8 cellular contexts compared by ENCODE assay signal in the genomic region with DNA sequence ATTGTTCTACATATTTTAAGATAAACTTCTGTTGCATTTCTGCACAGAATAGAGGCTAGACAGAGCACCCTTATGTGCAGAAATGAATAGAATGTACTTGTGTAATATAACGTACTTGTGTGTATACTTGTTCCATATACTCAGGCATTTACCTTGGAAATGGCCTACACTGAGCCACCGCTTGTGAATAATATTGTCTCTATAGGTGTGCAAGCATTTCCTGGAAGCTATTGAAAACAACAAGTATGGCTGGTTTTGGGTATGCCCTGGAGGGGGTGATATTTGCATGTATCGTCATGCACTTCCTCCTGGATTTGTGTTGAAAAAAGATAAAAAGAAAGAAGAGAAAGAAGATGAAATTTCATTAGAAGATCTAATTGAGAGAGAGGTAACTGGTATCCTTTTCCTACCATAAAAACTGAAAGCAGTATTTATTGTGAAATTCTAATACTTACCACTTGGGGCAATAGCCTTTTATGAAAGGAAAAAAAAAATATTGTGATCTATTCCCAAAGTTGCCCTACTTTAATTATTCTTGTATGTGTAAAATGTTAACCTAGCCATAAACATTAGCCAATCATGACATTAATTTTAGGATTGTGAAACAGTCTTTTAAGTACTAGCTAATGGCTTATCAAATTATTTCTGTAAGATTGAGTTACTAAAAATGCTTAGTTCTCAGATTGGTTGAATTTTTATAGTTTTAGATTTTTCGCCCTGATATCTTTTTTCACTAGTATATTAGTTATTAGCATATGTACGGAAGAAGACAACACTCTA. TPM values are rescaled to one million over a fixed set of nuclear protein-coding genes. Genes with fewer than 3 reads are reported as not detected.
A peak's percentile ranks its signal among the peaks of the same experiment; 100 is the strongest.
DNase-seq lines count a peak whose midpoint lies in the region; ATAC-seq and FAIRE-seq lines count a peak whose summit lies in the region.

No MANE protein-coding gene starts in this region.

- peaks cover 56% of the 10 kb centered on the region for H3K36me3 Mint-ChIP-seq in activated CD8-positive, alpha-beta T cell treated with anti-CD3 and anti-CD28 coated beads, Interleukin-2, amount 10 ng/mL, durations not matched to agents 7 days and 5 days (ENCODE audit: low read depth)

- peak; percentile 94 for FAIRE-seq in islet of Langerhans (lab: Jason Lieb, UNC)

- H3K27ac Mint-ChIP-seq in activated CD8-positive, alpha-beta T cell treated with anti-CD3 and anti-CD28 coated beads, Interleukin-2, amount 10 ng/mL, durations not matched to agents 7 days and 5 days, result peak overlapping the region; percentile 37

- H3K9me3 Mint-ChIP-seq in activated CD8-positive, alpha-beta T cell treated with anti-CD3 and anti-CD28 coated beads, Interleukin-2, amount 10 ng/mL, durations not matched to agents 7 days and 5 days (ENCODE audit: insufficient read depth), result no peaks in the 10 kb centered on the region

- CTCF ChIA-PET in activated CD8-positive, alpha-beta T cell treated with anti-CD3 and anti-CD28 coated beads, Interleukin-2, amount 10 ng/mL, durations not matched to agents 7 days and 5 days (lab: Charles Lee), result interaction anchor here (0.6 to 4.9 kb wide), 23 partner anchors 8 to 143 kb away, joined by 3 to 117 read pairs (median 4); a partner anchor contains a TSS

- H3K27me3 Mint-ChIP-seq in activated CD8-positive, alpha-beta T cell treated with anti-CD3 and anti-CD28 coated beads, Interleukin-2, amount 10 ng/mL, durations not matched to agents 7 days and 5 days (ENCODE audit: low read depth), result no peaks in the 10 kb centered on the region

- POLR2A ChIA-PET in activated CD8-positive, alpha-beta T cell treated with anti-CD3 and anti-CD28 coated beads, Interleukin-2, amount 10 ng/mL, durations not matched to agents 7 days and 5 days (lab: Charles Lee), result interaction anchor here (0.7 to 2.2 kb wide), 3 partner anchors 17 to 86 kb away, joined by 3 to 8 read pairs (median 4); a partner anchor contains a TSS

- ATAC-seq in GM21529 (IDR thresholded peaks at IDR 0.05; ENCODE audit: unreplicated experiment), result peak; percentile 55
- ATAC-seq in activated CD8-positive, alpha-beta T cell treated with anti-CD3 and anti-CD28 coated beads, Interleukin-2, amount 10 ng/mL, durations not matched to agents 7 days and 5 days, result peak; percentile 36

- DNase-seq in GM03348 (ENCODE audit: low spot score), result peak; percentile 41
- DNase-seq in NCI-H1105 (lab: John Stamatoyannopoulos, UW), result peak; percentile 35
- no peak for DNase-seq in activated CD8-positive, alpha-beta T cell treated with anti-CD3 and anti-CD28 coated beads, Interleukin-2, amount 10 ng/mL, durations not matched to agents 7 days and 5 days
- no peak for DNase-seq in NK-92 (lab: John Stamatoyannopoulos, UW; ENCODE audit: unreplicated experiment)
- DNase-seq in activated CD4-positive, alpha-beta T cell treated with anti-CD3 and anti-CD28 coated beads, Interleukin-2, amount 50 U/mL, for 48 hours, result no peak
- DNase-seq in mucosa of gallbladder (ENCODE audit: low spot score), result no peak

- H3K4me3 Mint-ChIP-seq in activated CD8-positive, alpha-beta T cell treated with anti-CD3 and anti-CD28 coated beads, Interleukin-2, amount 10 ng/mL, durations not matched to agents 7 days and 5 days, result no peak overlapping the region

- H3K4me1 Mint-ChIP-seq in activated CD8-positive, alpha-beta T cell treated with anti-CD3 and anti-CD28 coated beads, Interleukin-2, amount 10 ng/mL, durations not matched to agents 7 days and 5 days (ENCODE audit: low read depth), result peaks cover 6% of the 10 kb centered on the region

RNA-seq across cellular contexts. Expression of a gene that starts 18.0 kb away (rescaled TPM):
- total RNA-seq in activated CD8-positive, alpha-beta T cell treated with anti-CD3 and anti-CD28 coated beads, Interleukin-2, amount 10 ng/mL, durations not matched to agents 7 days and 5 days, result 10 to 100 TPM; 68.1 to 73.7 TPM
- 44.3 TPM for total RNA-seq in mucosa of gallbladder

Comparison
In these comparisons a context has a peak if more than half of its experiments do, and no peak if none do; other contexts are left out.
1. DNase-seq: peak in GM03348 (single experiment) and NCI-H1105 (single experiment); none in activated CD8-positive, alpha-beta T cell treated with anti-CD3 and anti-CD28 coated beads, Interleukin-2, amount 10 ng/mL, durations not matched to agents 7 days and 5 days (single experiment), NK-92 (single experiment), activated CD4-positive, alpha-beta T cell treated with anti-CD3 and anti-CD28 coated beads, Interleukin-2, amount 50 U/mL, for 48 hours (0 of 2) and mucosa of gallbladder (single experiment).